10 cellular contexts compared by ENCODE assay signal in the genomic region with DNA sequence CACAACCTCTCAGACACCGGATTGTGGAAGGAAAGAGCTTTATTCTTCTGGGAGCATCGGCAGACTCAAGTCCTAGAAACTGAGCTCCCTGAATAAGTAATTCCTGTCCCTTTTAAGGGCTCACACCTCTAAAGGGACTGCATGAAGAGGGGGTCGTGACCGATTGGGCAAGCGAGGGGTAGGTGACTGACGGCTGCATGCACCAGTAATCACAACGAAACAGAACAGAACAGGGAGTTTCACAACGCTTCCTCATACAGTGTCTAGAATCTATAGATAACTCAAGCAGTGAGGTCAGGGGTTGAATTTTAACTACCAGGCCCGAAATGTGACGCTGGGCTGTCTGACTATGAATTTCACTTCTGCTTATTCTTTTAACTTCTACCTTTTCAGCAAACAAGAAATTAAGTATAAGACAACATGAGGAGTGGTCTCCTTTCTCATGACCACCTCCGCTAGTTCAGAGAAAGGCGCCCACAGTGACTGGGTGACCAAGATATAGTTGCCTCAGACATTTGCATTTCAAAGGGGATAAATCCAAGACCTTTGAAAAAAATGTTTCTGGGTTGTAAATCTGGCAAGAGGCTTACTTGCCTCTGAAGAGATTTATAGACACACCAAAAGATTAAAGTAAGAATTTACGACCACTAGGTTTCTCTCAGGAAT.
A peak's percentile ranks its signal among the peaks of the same experiment; 100 is the strongest.
DNase-seq lines count a peak whose midpoint lies in the region; ATAC-seq, FAIRE-seq and TF ChIP-seq lines count a peak whose summit lies in the region.
"Had no signal": no experiment of that assay in that cellular context is flagged by ENCODE, and none has a peak within 500 bp of the region (broad histone marks: within the 10 kb centered on the region; RNA-seq: fewer than 3 reads in every experiment).

No MANE protein-coding gene starts in this region.

- CTCF ChIA-PET in GM12878 (lab: Yijun Ruan, JAX) = interaction anchor here (0.6 to 2.9 kb wide), 17 partner anchors 9 to 473 kb away, joined by 3 to 23 read pairs (median 5); a partner anchor contains a TSS
- CTCF ChIA-PET in A673 (lab: Charles Lee) = no interaction called here

- no peaks in the 10 kb centered on the region for H3K79me1 ChIP-seq in neuronal stem cell (ENCODE audit: low read depth, low read length)

- no peak overlapping the region for H3K4ac ChIP-seq in neuronal stem cell (ENCODE audit: low read length)

- peak; percentile 39; the same call in 1 of the 2 replicates for TF ChIP-seq POLR2A in GM12878 (IDR thresholded peaks at IDR 0.05; ENCODE audit: low read depth, low read length)

- no peak overlapping the region for H2BK15ac ChIP-seq in neuronal stem cell (ENCODE audit: low read length)

- TF ChIP-seq EP300 in GM12878 (IDR thresholded peaks at IDR 0.05; ENCODE audit: borderline replicate concordance in 1 of 2, control insufficient read depth in 1 of 2, low read depth in 2 of 2, low read length in 2 of 2) = peak; percentile 94 to 96; a peak in 3 of 4 replicates

- BruUV-seq in GM12878 (replicated peaks; lab: Mats Ljungman, UMichigan) (no TSS peak), A673 (replicated peaks; lab: Mats Ljungman, UMichigan) (no TSS peak)

- POLR2A ChIA-PET in GM12878 (lab: Charles Lee) = interaction anchor here (1.0 to 6.7 kb wide), 6 partner anchors 11 to 1406 kb away, joined by 3 to 76 read pairs (median 4); no protein-coding TSS in a partner anchor
- POLR2A ChIA-PET in A673 (lab: Charles Lee; ENCODE audit: low non-redundant PET) = no interaction called here

- H2AK5ac ChIP-seq in neuronal stem cell (ENCODE audit: low read depth, low read length) = no peak overlapping the region

- RAD21 ChIA-PET in GM12878 (lab: Charles Lee; ENCODE audit: unreplicated experiment) = interaction anchor here (1.0 to 6.2 kb wide), 13 partner anchors 13 to 441 kb away, joined by 3 to 143 read pairs (median 5); a partner anchor contains a TSS

- no peaks in the 10 kb centered on the region for H3F3A ChIP-seq in GM23248 (ENCODE audit: insufficient read depth)

- no peak overlapping the region for H3K18ac ChIP-seq in neuronal stem cell (ENCODE audit: low read length)

- no peak for TF ChIP-seq RAD21 in GM12878 (IDR thresholded peaks at IDR 0.05; ENCODE audit: insufficient read depth, low read depth, low read length)

- peak; percentile 87 for FAIRE-seq in GM12878 (lab: Jason Lieb, UNC)

- no peaks in the 10 kb centered on the region for H4K20me1 ChIP-seq in GM12878 (ENCODE audit: control insufficient read depth, insufficient read depth)
- H4K20me1 ChIP-seq in GM23248 (ENCODE audit: insufficient read depth) = no peaks in the 10 kb centered on the region

- H4K8ac ChIP-seq in neuronal stem cell (ENCODE audit: low read depth, low read length) = no peak overlapping the region

- no peaks in the 10 kb centered on the region for H3K79me2 ChIP-seq in GM12878 (ENCODE audit: control insufficient read depth, insufficient read depth, low read length)
- no peaks in the 10 kb centered on the region for H3K79me2 ChIP-seq in GM23248 (ENCODE audit: insufficient read depth)

- no peaks in the 10 kb centered on the region for H3K9me2 ChIP-seq in GM23248 (ENCODE audit: insufficient read depth)

- intact Hi-C loops in GM12878 (cut with micrococcal nuclease; ENCODE audit: unreplicated experiment) (loop anchor here (1.0 to 2.0 kb wide), 3 partner anchors 15 to 38 kb away; no protein-coding TSS in a partner anchor), A673 (cut with micrococcal nuclease; ENCODE audit: unreplicated experiment) (no loop called here)

- in situ Hi-C loops in GM12878 (cut with MboI) = no loop called here
- in situ Hi-C loops in GM23248 (cut with MboI) = no loop called here

- ATAC-seq in GM21390 (IDR thresholded peaks at IDR 0.05; ENCODE audit: unreplicated experiment) = peak; percentile 94
- ATAC-seq in HG03432 (IDR thresholded peaks at IDR 0.05; ENCODE audit: unreplicated experiment) = peak; percentile 98
- peak; percentile 98 for ATAC-seq in GM12878

- SMC1A ChIA-PET in GM12878 (lab: Charles Lee; ENCODE audit: uncharacterized antibody, unreplicated experiment) = interaction anchor here (0.7 to 6.1 kb wide), 15 partner anchors 11 to 440 kb away, joined by 3 to 95 read pairs (median 4); no protein-coding TSS in a partner anchor

- H3K9ac ChIP-seq in GM12878 (ENCODE audit: control insufficient read depth, insufficient read depth, low read length) (peak overlapping the region; percentile 88), GM23248 (no peak overlapping the region), neuronal stem cell (ENCODE audit: low read depth, low read length, poor library complexity) (no peak overlapping the region)

- peak overlapping the region; percentile 81 for H2AFZ ChIP-seq in GM12878 (ENCODE audit: control insufficient read depth, low read depth, low read length)
- no peak overlapping the region for H2AFZ ChIP-seq in GM23248
- no peak overlapping the region for H2AFZ ChIP-seq in neuronal stem cell (ENCODE audit: low read length)

- DNase-seq in GM06990 (ENCODE audit: extremely low read depth, insufficient read length) = peak; percentile 83
- peak; percentile 98 for DNase-seq in GM12878 (ENCODE audit: low read depth, low spot score)
- no peak for DNase-seq in stimulated activated CD4-positive, alpha-beta T cell treated with anti-CD3 and anti-CD28 coated beads, Interleukin-2, amount 100 ng/mL, for 24 hours
- no peak for DNase-seq in GM23248
- DNase-seq in A673 (ENCODE audit: low spot score) = no peak
- DNase-seq in neuronal stem cell (ENCODE audit: low spot score) = no peak
- DNase-seq: activated naive CD4-positive, alpha-beta T cell treated with anti-CD3 and anti-CD28 coated beads, Interleukin-2, amount 50 U/mL, for 16 hours; DND-41 had no signal

- no peak overlapping the region for H3K14ac ChIP-seq in neuronal stem cell (ENCODE audit: low read length)

- H3K27me3 ChIP-seq in GM06990 (replicated peaks; ENCODE audit: control insufficient read depth, insufficient read depth, low read length) (no peaks in the 10 kb centered on the region), GM12878 (replicated peaks in 1 of 2; ENCODE audit: control insufficient read depth in 2 of 2, insufficient read depth in 2 of 2, low read length in 1 of 2) (no peaks in the 10 kb centered on the region), GM23248 (replicated peaks; ENCODE audit: insufficient read depth) (no peaks in the 10 kb centered on the region), A673 (replicated peaks; ENCODE audit: insufficient read depth, low read depth, low read length, poor library complexity) (no peaks in the 10 kb centered on the region), neuronal stem cell (ENCODE audit: control insufficient read depth in 3 of 3, insufficient read depth in 3 of 3, low read depth in 1 of 3, low read length in 3 of 3) (no peaks in the 10 kb centered on the region)

- TF ChIP-seq CTCF in GM06990 (IDR thresholded peaks at IDR 0.05; ENCODE audit: insufficient read depth, low read length, poor library complexity, severe bottlenecking) (no peak), GM12878 (IDR thresholded peaks at IDR 0.05 in 2 of 3, conservative IDR thresholded peaks at IDR 0.05 in 1 of 3; ENCODE audit: control insufficient read depth in 2 of 3, extremely low read depth in 1 of 3, insufficient read depth in 1 of 3, low read depth in 3 of 3, low read length in 3 of 3) (no peak), A673 (conservative IDR thresholded peaks at IDR 0.05; ENCODE audit: low read depth, low read length) (no peak)

- H3K9me3 ChIP-seq in GM12878 (replicated peaks; ENCODE audit: control insufficient read depth, insufficient read depth, low read length) (peaks cover 5% of the 10 kb centered on the region; the same call in 2 of the 3 replicates), GM23248 (ENCODE audit: low read depth) (no peaks in the 10 kb centered on the region), A673 (ENCODE audit: low read depth, low read length, poor library complexity, severe bottlenecking) (no peaks in the 10 kb centered on the region), neuronal stem cell (replicated peaks in 1 of 2; ENCODE audit: control insufficient read depth in 2 of 2, insufficient read depth in 1 of 2, low read depth in 1 of 2, low read length in 2 of 2) (peaks cover 0 to 2% of the 10 kb centered on the region in 2 donors)

- no peak overlapping the region for H2BK12ac ChIP-seq in neuronal stem cell (ENCODE audit: low read length)

- H3K4me3 ChIP-seq in GM06990 (replicated peaks; ENCODE audit: low read depth, low read length) (peak overlapping the region; percentile 52), GM12878 (peak overlapping the region; percentile 50; the same call in 1 of the 2 replicates), GM23248 (no peak overlapping the region), A673 (ENCODE audit: low read depth, low read length, poor library complexity, severe bottlenecking) (no peak overlapping the region), neuronal stem cell (ENCODE audit: low read length in 2 of 2) (no peak overlapping the region)

- H3K36me3 ChIP-seq in GM06990 (ENCODE audit: control insufficient read depth, insufficient read depth, low read length) (no peaks in the 10 kb centered on the region), GM12878 (ENCODE audit: control insufficient read depth in 2 of 2, insufficient read depth in 2 of 2, low read length in 1 of 2) (no peaks in the 10 kb centered on the region), GM23248 (ENCODE audit: low read depth) (no peaks in the 10 kb centered on the region), A673 (ENCODE audit: insufficient read depth, low read length, poor library complexity, severe bottlenecking) (no peaks in the 10 kb centered on the region), neuronal stem cell (replicated peaks in 1 of 2; ENCODE audit: control insufficient read depth in 2 of 2, insufficient read depth in 2 of 2, low read length in 2 of 2) (no peaks in the 10 kb centered on the region)

- peak overlapping the region; percentile 99 for H3K4me2 ChIP-seq in GM12878 (ENCODE audit: control insufficient read depth, insufficient read depth)
- no peak overlapping the region for H3K4me2 ChIP-seq in GM23248 (ENCODE audit: unreplicated experiment)
- H3K4me2 ChIP-seq in neuronal stem cell (ENCODE audit: insufficient read depth, low read length, poor library complexity, severe bottlenecking) = no peak overlapping the region

- H2BK120ac ChIP-seq in neuronal stem cell (ENCODE audit: low read depth, low read length) = no peak overlapping the region

- peak overlapping the region; percentile 99 for H3K27ac ChIP-seq in GM12878 (ENCODE audit: control insufficient read depth, insufficient read depth)
- H3K27ac ChIP-seq in GM23248 = no peak overlapping the region
- no peak overlapping the region for H3K27ac ChIP-seq in A673 (ENCODE audit: low read depth, low read length, poor library complexity, severe bottlenecking)
- H3K27ac ChIP-seq in neuronal stem cell (replicated peaks; ENCODE audit: low read length) = no peak overlapping the region

- under 1% methylated on average over 13 of the region's 13 CpGs for WGBS in GM12878 (ENCODE audit: insufficient coverage, insufficient replicate concordance, low lambda C conversion rate, missing lambda C conversion rate)
- 10 to 11% methylated on average over 13 of the region's 13 CpGs for WGBS in GM23248 (ENCODE audit: low coverage in 1 of 2, low lambda C conversion rate in 2 of 2, missing lambda C conversion rate in 2 of 2), 2 experiments
- no CpG with 5 or more reads among the region's 13 CpGs for WGBS in neuronal stem cell (ENCODE audit: extremely low coverage in 2 of 2, insufficient read length in 2 of 2, insufficient replicate concordance in 1 of 2), 2 donors

- H3K23ac ChIP-seq in neuronal stem cell (ENCODE audit: low read depth, low read length, poor library complexity) = no peak overlapping the region

- no peak overlapping the region for H2BK5ac ChIP-seq in neuronal stem cell (ENCODE audit: low read length)

- H3K4me1 ChIP-seq in GM12878 (ENCODE audit: control insufficient read depth, insufficient read depth, low read length) (peaks cover 31% of the 10 kb centered on the region), GM23248 (ENCODE audit: insufficient read depth) (no peaks in the 10 kb centered on the region), A673 (ENCODE audit: insufficient read depth, low read length, poor library complexity, severe bottlenecking) (no peaks in the 10 kb centered on the region), neuronal stem cell (ENCODE audit: control insufficient read depth in 2 of 2, insufficient read depth in 1 of 2, low read depth in 1 of 2, low read length in 2 of 2) (no peaks in the 10 kb centered on the region)

- H4K91ac ChIP-seq in neuronal stem cell (ENCODE audit: low read depth, low read length, poor library complexity) = no peak overlapping the region

Comparison
In these comparisons a context has a peak if more than half of its experiments do, and no peak if none do; other contexts are left out.
1. DNase-seq: peak in GM06990 (single experiment) and GM12878 (single experiment); none in stimulated activated CD4-positive, alpha-beta T cell treated with anti-CD3 and anti-CD28 coated beads, Interleukin-2, amount 100 ng/mL, for 24 hours (0 of 2), GM23248 (single experiment), A673 (single experiment) and neuronal stem cell (single experiment).
2. H3K4me3 ChIP-seq: peak in GM06990 (single experiment) and GM12878 (single experiment); none in GM23248 (single experiment), A673 (single experiment) and neuronal stem cell (0 of 2).
3. Peak in every context shown above with its lines, with median percentiles within 50 percentile points of each other: ATAC-seq.